In the genomic region with DNA sequence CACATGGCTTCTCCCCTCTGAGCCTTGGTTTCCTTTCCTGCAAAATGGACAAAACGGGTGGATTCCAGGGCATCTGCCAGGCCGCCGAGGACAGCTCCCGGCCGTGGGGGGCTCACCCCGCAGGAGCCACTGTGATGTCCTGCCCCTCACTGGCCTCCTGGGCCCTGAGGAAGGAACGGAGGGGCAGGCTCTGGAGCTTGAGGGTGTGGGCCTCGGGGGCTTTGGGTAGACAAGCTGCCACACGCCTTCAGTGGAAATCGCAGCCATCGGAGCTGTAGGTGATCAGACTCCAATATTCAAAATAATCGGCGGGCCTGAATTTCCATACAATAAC, we compare ENCODE assay signal across 1 cellular context.
TF ChIP-seq lines count a peak whose summit lies in the region.

No MANE protein-coding gene starts in this region.

TF ChIP-seq in K562, 482 proteins besides CTCF, POLR2A, EP300 and RAD21:
- TF ChIP-seq MTA2 (IDR thresholded peaks at IDR 0.05; ENCODE audit: low read depth) = no peak
- TF ChIP-seq EHMT2 (IDR thresholded peaks at IDR 0.05) = no peak
- TF ChIP-seq KLF13 (tag; IDR thresholded peaks at IDR 0.05; ENCODE audit: borderline replicate concordance, low read depth) = no peak
- TF ChIP-seq KDM2B (CRISPR knock-in tag; IDR thresholded peaks at IDR 0.05) = no peak
- TF ChIP-seq KAT8 (IDR thresholded peaks at IDR 0.05; ENCODE audit: low read depth) = no peak
- TF ChIP-seq, protein P1, sequence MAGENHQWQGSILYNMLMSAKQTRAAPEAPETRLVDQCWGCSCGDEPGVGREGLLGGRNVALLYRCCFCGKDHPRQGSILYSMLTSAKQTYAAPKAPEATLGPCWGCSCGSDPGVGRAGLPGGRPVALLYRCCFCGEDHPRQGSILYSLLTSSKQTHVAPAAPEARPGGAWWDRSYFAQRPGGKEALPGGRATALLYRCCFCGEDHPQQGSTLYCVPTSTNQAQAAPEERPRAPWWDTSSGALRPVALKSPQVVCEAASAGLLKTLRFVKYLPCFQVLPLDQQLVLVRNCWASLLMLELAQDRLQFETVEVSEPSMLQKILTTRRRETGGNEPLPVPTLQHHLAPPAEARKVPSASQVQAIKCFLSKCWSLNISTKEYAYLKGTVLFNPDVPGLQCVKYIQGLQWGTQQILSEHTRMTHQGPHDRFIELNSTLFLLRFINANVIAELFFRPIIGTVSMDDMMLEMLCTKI (IDR thresholded peaks at IDR 0.05; ENCODE audit: partially characterized antibody) = no peak
- TF ChIP-seq ZBTB5 (IDR thresholded peaks at IDR 0.05) = no peak
- TF ChIP-seq ELF2 (CRISPR knock-in tag; IDR thresholded peaks at IDR 0.05) = no peak
- no peak for TF ChIP-seq CTCFL (IDR thresholded peaks at IDR 0.05; ENCODE audit: borderline replicate concordance, insufficient read depth, low read depth, low read length, poor library complexity, severe bottlenecking)
- TF ChIP-seq, protein P2, sequence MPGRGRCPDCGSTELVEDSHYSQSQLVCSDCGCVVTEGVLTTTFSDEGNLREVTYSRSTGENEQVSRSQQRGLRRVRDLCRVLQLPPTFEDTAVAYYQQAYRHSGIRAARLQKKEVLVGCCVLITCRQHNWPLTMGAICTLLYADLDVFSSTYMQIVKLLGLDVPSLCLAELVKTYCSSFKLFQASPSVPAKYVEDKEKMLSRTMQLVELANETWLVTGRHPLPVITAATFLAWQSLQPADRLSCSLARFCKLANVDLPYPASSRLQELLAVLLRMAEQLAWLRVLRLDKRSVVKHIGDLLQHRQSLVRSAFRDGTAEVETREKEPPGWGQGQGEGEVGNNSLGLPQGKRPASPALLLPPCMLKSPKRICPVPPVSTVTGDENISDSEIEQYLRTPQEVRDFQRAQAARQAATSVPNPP (IDR thresholded peaks at IDR 0.05; ENCODE audit: borderline replicate concordance, insufficient read depth, insufficient read length) = no peak
- no peak for TF ChIP-seq FOXO4 (CRISPR knock-in tag; IDR thresholded peaks at IDR 0.05)
- no peak for TF ChIP-seq POLR3A (IDR thresholded peaks at IDR 0.05; ENCODE audit: borderline replicate concordance, extremely low read depth, insufficient read depth, insufficient read length)
- no peak for TF ChIP-seq HDAC3 (IDR thresholded peaks at IDR 0.05; ENCODE audit: borderline replicate concordance, partially characterized antibody)
- no peak for TF ChIP-seq ZBTB8A (IDR thresholded peaks at IDR 0.05; ENCODE audit: partially characterized antibody)
- TF ChIP-seq ZNF583 (CRISPR knock-in tag; IDR thresholded peaks at IDR 0.05) = no peak
- no peak for TF ChIP-seq PRPF4 (IDR thresholded peaks at IDR 0.05; ENCODE audit: insufficient read depth, low read depth, low read length, poor library complexity, severe bottlenecking)
- TF ChIP-seq POLR2H (tag; IDR thresholded peaks at IDR 0.05; ENCODE audit: low read depth) = no peak
- no peak for TF ChIP-seq MNT (conservative IDR thresholded peaks at IDR 0.05)
